Comparison of ENCODE assay signal across 21 cellular contexts in genomic region chr5:5453131-5453530, GRCh38.
"Had no signal": no experiment of that assay in that cellular context is flagged by ENCODE, and none has a peak within 500 bp of the region (broad histone marks: within the 10 kb centered on the region; RNA-seq: fewer than 3 reads in every experiment).

No MANE protein-coding gene starts in this region.

- DNase-seq: dermis blood vessel endothelial cell; dorsolateral prefrontal cortex; effector CD4-positive, alpha-beta T cell; effector memory CD4-positive, alpha-beta T cell; foreskin keratinocyte; heart left ventricle; hypothalamus; immature natural killer cell; islet precursor cell; kidney; kidney glomerular epithelial cell; left colon; left ventricle myocardium inferior; lower lobe of right lung; mesenchymal stem cell; midbrain had no signal

- H3K4me3 ChIP-seq: coronary artery, dorsolateral prefrontal cortex, esophagus muscularis mucosa, gastroesophageal sphincter, heart left ventricle, hepatocyte, left ventricle myocardium inferior, lower lobe of right lung had no signal

- H3K27me3 ChIP-seq: dorsolateral prefrontal cortex, esophagus muscularis mucosa, foreskin keratinocyte, gastroesophageal sphincter, heart left ventricle, hepatocyte had no signal

- H3K9me3 ChIP-seq: esophagus muscularis mucosa, gastroesophageal sphincter, heart left ventricle, left ventricle myocardium inferior, lower lobe of right lung had no signal

- H3K27ac ChIP-seq: coronary artery, dorsolateral prefrontal cortex, esophagus muscularis mucosa, foreskin keratinocyte, gastroesophageal sphincter, heart left ventricle, hepatocyte, left ventricle myocardium inferior, lower lobe of right lung had no signal

- H3K4me1 ChIP-seq: esophagus muscularis mucosa, foreskin keratinocyte, gastroesophageal sphincter, lower lobe of right lung had no signal

- ATAC-seq: foreskin keratinocyte, gastroesophageal sphincter, left colon, left lobe of liver, lower lobe of right lung had no signal

- H3K9me3 Mint-ChIP-seq: immature natural killer cell had no signal

- H3K4me3 Mint-ChIP-seq: immature natural killer cell had no signal
